In the genomic region with DNA sequence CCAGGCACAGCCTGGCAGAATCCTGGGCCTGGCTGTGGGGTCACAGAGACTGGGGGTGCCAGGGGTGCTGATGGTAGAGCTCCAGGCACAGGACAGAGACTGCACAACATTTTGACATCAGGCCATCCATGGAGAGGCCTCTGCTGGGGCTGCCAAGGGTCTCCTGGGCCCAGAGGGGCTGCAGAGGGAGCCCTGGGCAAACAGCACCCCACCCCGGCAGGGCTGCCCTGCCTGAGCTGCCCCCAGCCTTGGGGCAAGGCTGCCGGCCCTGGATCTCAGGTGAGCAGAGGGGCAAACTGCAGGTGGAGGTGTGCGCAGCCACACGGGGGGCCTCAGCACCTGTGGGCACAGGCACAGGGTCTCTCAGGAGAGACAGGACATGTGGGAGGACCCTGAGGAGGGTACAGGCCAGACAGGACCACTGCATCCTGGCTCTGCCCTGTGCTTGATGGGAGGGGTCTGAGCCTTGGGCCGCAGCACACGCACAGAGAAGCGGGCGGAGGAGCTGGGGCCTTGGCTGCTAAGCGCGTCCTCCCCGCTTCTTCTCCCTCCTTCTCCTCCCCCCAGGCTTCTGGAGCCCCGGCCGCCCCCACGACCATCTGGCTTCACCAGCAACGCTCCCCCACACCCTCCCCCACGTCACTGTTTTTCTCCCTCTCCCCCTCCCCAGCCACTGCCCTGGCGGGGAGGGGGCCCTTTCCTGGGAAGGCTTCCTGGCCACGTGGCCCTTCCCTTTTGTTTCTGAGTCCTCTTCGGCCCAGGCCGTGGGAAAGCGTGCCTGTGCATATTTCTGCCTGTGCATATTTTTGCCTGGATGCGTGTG, we compare ENCODE assay signal across 9 cellular contexts. TPM values are rescaled to one million over a fixed set of nuclear protein-coding genes. Genes with fewer than 3 reads are reported as not detected.
DNase-seq lines count a peak whose midpoint lies in the region; ATAC-seq, FAIRE-seq and TF ChIP-seq lines count a peak whose summit lies in the region.
"Had no signal": no experiment of that assay in that cellular context is flagged by ENCODE, and none has a peak within 500 bp of the region (broad histone marks: within the 10 kb centered on the region; RNA-seq: fewer than 3 reads in every experiment).

No MANE protein-coding gene starts in this region.

- no peak overlapping the region for H2BK15ac ChIP-seq in mesenchymal stem cell (ENCODE audit: low read depth, poor library complexity, severe bottlenecking)

- H3K36me3 ChIP-seq in right atrium auricular region = no peaks in the 10 kb centered on the region
- no peaks in the 10 kb centered on the region for H3K36me3 ChIP-seq in K562 (ENCODE audit: control insufficient read depth, insufficient read depth, low read length)
- peaks cover 0 to 12% of the 10 kb centered on the region in 2 experiments for H3K36me3 ChIP-seq in mesenchymal stem cell (ENCODE audit: control insufficient read depth in 1 of 2, insufficient read depth in 2 of 2, low read depth in 1 of 2, low read length in 2 of 2)
- H3K36me3 ChIP-seq in uterus = no peaks in the 10 kb centered on the region

- no peak for TF ChIP-seq RAD21 in K562 (CRISPR knock-in tag; conservative IDR thresholded peaks at IDR 0.05 in 1 of 2, IDR thresholded peaks at IDR 0.05 in 1 of 2)

- H3K4me3 ChIP-seq in right atrium auricular region (no peak overlapping the region), K562 (no peak overlapping the region), mesenchymal stem cell (ENCODE audit: insufficient read depth in 1 of 2, low read depth in 1 of 2, low read length in 2 of 2) (no peak overlapping the region), uterus (no peak overlapping the region)

- no peak for TF ChIP-seq CTCF in right atrium auricular region (IDR thresholded peaks at IDR 0.05)
- TF ChIP-seq CTCF in K562 (IDR thresholded peaks at IDR 0.05 in 2 of 3, conservative IDR thresholded peaks at IDR 0.05 in 1 of 3; ENCODE audit: insufficient read depth in 2 of 3, low read depth in 1 of 3, low read length in 3 of 3) = no peak
- TF ChIP-seq CTCF in uterus (IDR thresholded peaks at IDR 0.05) = no peak
- TF ChIP-seq CTCF in GM10266 (IDR thresholded peaks at IDR 0.05; ENCODE audit: control insufficient read depth, insufficient read depth, low read depth, missing control alignments) = no peak

- WGBS in K562 (ENCODE audit: insufficient coverage, low coverage, missing lambda C conversion rate) = 23% methylated on average over 17 of the region's 22 CpGs
- 54% methylated on average over 20 of the region's 22 CpGs for WGBS in mesenchymal stem cell

- H4K20me1 ChIP-seq in K562 (replicated peaks; ENCODE audit: control insufficient read depth, insufficient read depth, low read length) = peaks cover 58% of the 10 kb centered on the region

- no peaks in the 10 kb centered on the region for H3K79me2 ChIP-seq in K562 (ENCODE audit: control insufficient read depth, insufficient read depth, low read length)

- H3K23ac ChIP-seq in mesenchymal stem cell (ENCODE audit: low read length in 2 of 2) = no peak overlapping the region

- H3K4me2 ChIP-seq in K562 (ENCODE audit: insufficient read depth, low read length) (no peak overlapping the region), mesenchymal stem cell (ENCODE audit: low read length, poor library complexity, severe bottlenecking) (no peak overlapping the region)

- ATAC-seq in left cardiac atrium = no peak
- ATAC-seq in K562 = no peak
- ATAC-seq in GM21423 (IDR thresholded peaks at IDR 0.05; ENCODE audit: unreplicated experiment) = no peak

- peak overlapping the region; percentile 3 to 24 for H3K4ac ChIP-seq in mesenchymal stem cell (ENCODE audit: low read depth in 1 of 2, low read length in 2 of 2)

- H3K27me3 ChIP-seq in right atrium auricular region (no peaks in the 10 kb centered on the region), K562 (ENCODE audit: control insufficient read depth in 2 of 2, insufficient read depth in 2 of 2, low read length in 2 of 2) (peaks cover 32 to 98% of the 10 kb centered on the region in 2 experiments; a peak in 4 of 5 replicates), mesenchymal stem cell (ENCODE audit: control insufficient read depth in 1 of 2, insufficient read depth in 1 of 2, low read length in 2 of 2) (peaks cover 5 to 12% of the 10 kb centered on the region in 2 experiments), uterus (no peaks in the 10 kb centered on the region)

- peak overlapping the region; percentile 10 for H4K8ac ChIP-seq in mesenchymal stem cell (ENCODE audit: low read length)

- peak; percentile 6 for FAIRE-seq in K562 (lab: Jason Lieb, UNC)

- DNase-seq in right atrium auricular region (ENCODE audit: low spot score) (no peak), left cardiac atrium (no peak), K562 (ENCODE audit: extremely low read depth in 1 of 4, low spot score in 3 of 4) (peak; percentile 47 to 82 (median 74)), mesenchymal stem cell (no peak), uterus (peak; percentile 64 to 78), GM10266 (ENCODE audit: extremely low spot score) (no peak), NCI-H345 treated with DMSO at 0.1 percent for 48 hours (lab: John Stamatoyannopoulos, UW; ENCODE audit: unreplicated experiment) (no peak)
- DNase-seq: naive B cell had no signal

- H2BK12ac ChIP-seq in mesenchymal stem cell (ENCODE audit: low read length in 2 of 2) = no peak overlapping the region

- in situ Hi-C loops in K562 (cut with MboI) = no loop called here

- CTCF ChIA-PET in K562 (lab: Yijun Ruan, JAX; ENCODE audit: low intra/inter-chr PET ratio) = interaction anchor here (1.0 kb wide), 1 partner anchor 28 kb away, joined by 7 read pairs; no protein-coding TSS in a partner anchor

- H3K79me1 ChIP-seq in mesenchymal stem cell (replicated peaks; ENCODE audit: low read length, poor library complexity, severe bottlenecking) = no peaks in the 10 kb centered on the region

- TF ChIP-seq EP300 in K562 (IDR thresholded peaks at IDR 0.05; ENCODE audit: low read length) = no peak

- peak overlapping the region in 1 of 2 experiments; percentile 79; a peak in 2 of 4 replicates for H3K9ac ChIP-seq in K562 (ENCODE audit: insufficient read depth in 1 of 2, low read depth in 2 of 2, low read length in 2 of 2)
- no peak overlapping the region for H3K9ac ChIP-seq in mesenchymal stem cell (ENCODE audit: low read length)

- no peak for TF ChIP-seq POLR2A in K562 (conservative IDR thresholded peaks at IDR 0.05)
- TF ChIP-seq POLR2A in uterus (IDR thresholded peaks at IDR 0.05) = peak in 1 of 2 donors; percentile 34

- POLR2A ChIA-PET in K562 (lab: Yijun Ruan, JAX) = interaction anchor here (0.6 to 4.4 kb wide), 7 partner anchors 12 to 83 kb away, joined by 3 to 27 read pairs (median 5); no protein-coding TSS in a partner anchor

- H3K4me1 ChIP-seq in right atrium auricular region (peaks cover 0 to 55% of the 10 kb centered on the region in 2 donors), K562 (replicated peaks in 1 of 2; ENCODE audit: control insufficient read depth in 2 of 2, insufficient read depth in 2 of 2, low read length in 2 of 2) (peaks cover 16 to 94% of the 10 kb centered on the region in 2 experiments; a peak in 3 of 5 replicates), mesenchymal stem cell (ENCODE audit: control insufficient read depth, insufficient read depth, low read depth, low read length) (peaks cover 41% of the 10 kb centered on the region), uterus (peaks cover 0 to 37% of the 10 kb centered on the region in 2 donors)

- H3K9me1 ChIP-seq in K562 (ENCODE audit: control insufficient read depth, insufficient read depth, low read length) = peaks cover 11% of the 10 kb centered on the region

- H3K27ac ChIP-seq in right atrium auricular region (peak overlapping the region; percentile 35 to 65), K562 (ENCODE audit: extremely low read depth, low read depth, low read length) (no peak overlapping the region), mesenchymal stem cell (ENCODE audit: low read length, poor library complexity, severe bottlenecking) (no peak overlapping the region), uterus (peak overlapping the region; percentile 75 to 78)

- H3K9me3 ChIP-seq in right atrium auricular region (no peaks in the 10 kb centered on the region), K562 (replicated peaks; ENCODE audit: control insufficient read depth, insufficient read depth, low read depth, low read length) (no peaks in the 10 kb centered on the region), mesenchymal stem cell (ENCODE audit: control insufficient read depth, low read length) (no peaks in the 10 kb centered on the region), uterus (no peaks in the 10 kb centered on the region)

- H3K18ac ChIP-seq in mesenchymal stem cell (ENCODE audit: low read depth in 1 of 2, low read length in 2 of 2) = peak overlapping the region in 1 of 2 experiments; percentile 68

- H2AK5ac ChIP-seq in mesenchymal stem cell (ENCODE audit: low read length, severe bottlenecking) = no peak overlapping the region

- peak overlapping the region; percentile 9; the same call in 1 of the 2 replicates for H2AFZ ChIP-seq in K562 (ENCODE audit: low read depth, low read length)
- H2AFZ ChIP-seq in mesenchymal stem cell (ENCODE audit: low read depth, low read length) = no peak overlapping the region

- no peak overlapping the region for H2BK120ac ChIP-seq in mesenchymal stem cell (ENCODE audit: low read depth, low read length)

- intact Hi-C loops in left cardiac atrium (cut with DNase I) (no loop called here), K562 (cut with micrococcal nuclease) (loop anchor here (2.0 to 10.0 kb wide), 3 partner anchors 33 to 265 kb away; no protein-coding TSS in a partner anchor), uterus (cut with DNase I; ENCODE audit: low total_unique reads) (no loop called here)

- BruUV-seq in K562 (replicated peaks; lab: Mats Ljungman, UMichigan) = no TSS peak

- no peak overlapping the region for H2BK5ac ChIP-seq in mesenchymal stem cell (ENCODE audit: low read depth, low read length, poor library complexity, severe bottlenecking)

- H3K14ac ChIP-seq in mesenchymal stem cell (ENCODE audit: low read length in 2 of 2) = peak overlapping the region in 1 of 2 experiments; percentile 61

- H4K91ac ChIP-seq in mesenchymal stem cell (ENCODE audit: low read length) = no peak overlapping the region

RNA-seq across cellular contexts. Expression of gene RTN4R, which starts 28.0 kb away (rescaled TPM):
- total RNA-seq in right atrium auricular region = 1 to 10 TPM; 1.0 to 2.0 TPM
- total RNA-seq in left cardiac atrium = 1 to 10 TPM; 1.4 to 1.8 TPM
- 0.62 and 4.8 TPM in 2 replicates for total RNA-seq in K562 (2011; cell fraction: chromatin; rRNA removed; ENCODE audit: low replicate concordance)
- 7.4 and 9.8 TPM in 2 replicates for total RNA-seq in K562 (2011; cell fraction: nucleolus; rRNA removed)
- 3.2 and 3.7 TPM in 2 replicates for total RNA-seq in K562 (2011; cell fraction: nucleoplasm; rRNA removed)
- total RNA-seq in K562 (2014; rRNA removed) = 1.5 and 2.3 TPM in 2 replicates
- not detected in 2 replicates for total RNA-seq in K562 (2014; rRNA removed; fragmentation: Illumina TruSeq; extraction: Trizol)
- total RNA-seq in K562 (2015; rRNA removed; fragmentation: Illumina TruSeq; extraction: Trizol) = 0.41 and 0.43 TPM in 2 replicates
- 2.8 and 3.0 TPM in 2 replicates for total RNA-seq in K562 (2021)
- 1.3 and 4.4 TPM in 2 replicates for polyA plus RNA-seq in K562 (2011; rRNA removed)
- polyA plus RNA-seq in K562 (2011; cell fraction: cytosol; rRNA removed) = 5.9 and 9.9 TPM in 2 replicates
- polyA plus RNA-seq in K562 (2011; cell fraction: nucleus; rRNA removed) = 2.9 and 3.5 TPM in 2 replicates
- 2.9 and 4.6 TPM in 2 replicates for polyA plus RNA-seq in K562 (2012)
- polyA plus RNA-seq in K562 (2014; fragmentation: Illumina TruSeq; extraction: Trizol) = 0.46 TPM in 1 of 2 replicates, not detected in the other
- polyA plus RNA-seq in K562 (2014; fragmentation: Nextera tagmentation; extraction: Ambion mirVana) = under 1 TPM in 1 of 2 experiments, not detected in 1; 0.04 TPM
- polyA plus RNA-seq in K562 (2014; rRNA removed) = 1.2 and 2.3 TPM in 2 replicates
- polyA minus RNA-seq in K562 (2011; rRNA and poly(A)+ RNA removed) = 1.0 and 1.5 TPM in 2 replicates
- polyA minus RNA-seq in K562 (2011; cell fraction: cytosol; rRNA and poly(A)+ RNA removed) = 5.1 and 13.6 TPM in 2 replicates
- polyA minus RNA-seq in K562 (2011; cell fraction: nucleus; rRNA and poly(A)+ RNA removed) = 0.40 and 1.3 TPM in 2 replicates
- polyA plus RNA-seq in mesenchymal stem cell (2013, experiment 1 of 2) = 0.79 TPM
- polyA plus RNA-seq in mesenchymal stem cell (2013, experiment 2 of 2) = 0.93 TPM
- total RNA-seq in uterus = 10 to 100 TPM in 1 of 4 donors, 1 to 10 TPM in 1, not detected in 2; 5.0 to 12.9 TPM

Comparison
In these comparisons a context has a peak if more than half of its experiments do, and no peak if none do; other contexts are left out.
1. DNase-seq: peak in K562 (4 of 4) and uterus (2 of 2); none in right atrium auricular region (single experiment), left cardiac atrium (single experiment), mesenchymal stem cell (single experiment), GM10266 (single experiment) and NCI-H345 treated with DMSO at 0.1 percent for 48 hours (single experiment).
2. H3K27ac ChIP-seq: peak in right atrium auricular region (2 of 2) and uterus (2 of 2); none in K562 (single experiment) and mesenchymal stem cell (single experiment).